31 cellular contexts compared by ENCODE assay signal in genomic region chr2:76713312-76713711, GRCh38.
DNase-seq lines count a peak whose midpoint lies in the region; ATAC-seq, FAIRE-seq and TF ChIP-seq lines count a peak whose summit lies in the region.
"Had no signal": no experiment of that assay in that cellular context is flagged by ENCODE, and none has a peak within 500 bp of the region (broad histone marks: within the 10 kb centered on the region; RNA-seq: fewer than 3 reads in every experiment).

No MANE protein-coding gene starts in this region.

- TF ChIP-seq EP300 in HepG2 (IDR thresholded peaks at IDR 0.05; ENCODE audit: low read depth in 2 of 2, low read length in 2 of 2) (no peak), HepG2 (CRISPR knock-in tag; IDR thresholded peaks at IDR 0.05; ENCODE audit: borderline replicate concordance) (no peak)

- POLR2A ChIA-PET in HepG2 (lab: Yijun Ruan, JAX): no interaction called here

- TF ChIP-seq CTCF in HepG2 (CRISPR knock-in tag; IDR thresholded peaks at IDR 0.05) (no peak), right lobe of liver (IDR thresholded peaks at IDR 0.05) (no peak)

- FAIRE-seq in HepG2 (lab: Jason Lieb, UNC): no peak
- FAIRE-seq: A204.1, A549, D721Med had no signal

- CTCF ChIA-PET in HepG2 (lab: Yijun Ruan, JAX; ENCODE audit: low intra/inter-chr PET ratio, low total read pairs): no interaction called here

- intact Hi-C loops in HepG2 (cut with micrococcal nuclease; ENCODE audit: unreplicated experiment) (no loop called here), right lobe of liver (cut with DNase I) (no loop called here)

- H3K9me3 ChIP-seq in HepG2 (ENCODE audit: low read length): no peaks in the 10 kb centered on the region
- H3K9me3 ChIP-seq in right lobe of liver: no peaks in the 10 kb centered on the region
- H3K9me3 ChIP-seq in Karpas-422 (ENCODE audit: low read length): peaks cover 22% of the 10 kb centered on the region
- H3K9me3 ChIP-seq: BE2C, BLaER1, Caco-2 had no signal

- H2AFZ ChIP-seq in HepG2 (ENCODE audit: low read length) (no peak overlapping the region), Karpas-422 (ENCODE audit: low read length) (no peak overlapping the region)

- no peak overlapping the region for H3K4me2 ChIP-seq in HepG2 (ENCODE audit: low read depth, low read length)
- H3K4me2 ChIP-seq in Karpas-422 (ENCODE audit: low read depth, low read length, poor library complexity, severe bottlenecking): no peak overlapping the region
- H3K4me2 ChIP-seq: A549; BLaER1; BLaER1 treated with 17β-estradiol and CSF1 and Interleukin-3, amounts not matched to agents 10 nM and 100 nM had no signal

- H3K9ac ChIP-seq in HepG2 (ENCODE audit: insufficient read depth, low read depth, low read length) (no peak overlapping the region), Karpas-422 (ENCODE audit: low read length) (no peak overlapping the region)
- H3K9ac ChIP-seq: BLaER1; BLaER1 treated with 17β-estradiol and CSF1 and Interleukin-3, amounts not matched to agents 10 nM and 100 nM had no signal

- in situ Hi-C loops in HepG2 (cut with HindIII; ENCODE audit: extremely low pct_ligation_motif_present, low pct_unique_long_range_greater_than_20kb): no loop called here

- H3K4me1 ChIP-seq in HepG2 (ENCODE audit: insufficient read depth, low read length) (no peaks in the 10 kb centered on the region), right lobe of liver (no peaks in the 10 kb centered on the region), Karpas-422 (ENCODE audit: low read length) (no peaks in the 10 kb centered on the region)
- H3K4me1 ChIP-seq: A549; BE2C; BLaER1; BLaER1 treated with 17β-estradiol and CSF1 and Interleukin-3, amounts not matched to agents 10 nM and 100 nM; Caco-2 had no signal

- TF ChIP-seq POLR2A in HepG2 (IDR thresholded peaks at IDR 0.05; ENCODE audit: insufficient read depth in 1 of 2, low read depth in 2 of 2, low read length in 2 of 2) (no peak), right lobe of liver (IDR thresholded peaks at IDR 0.05) (no peak)

- no peaks in the 10 kb centered on the region for H3K79me2 ChIP-seq in HepG2 (ENCODE audit: insufficient read depth, low read length)
- H3K79me2 ChIP-seq in Karpas-422 (ENCODE audit: low read length): no peaks in the 10 kb centered on the region

- H3K27ac ChIP-seq in HepG2 (ENCODE audit: extremely low read length, insufficient read depth, low read length) (no peak overlapping the region), right lobe of liver (no peak overlapping the region), Karpas-422 (ENCODE audit: low read length) (no peak overlapping the region)
- H3K27ac ChIP-seq: 22Rv1; A549; BLaER1; BLaER1 treated with 17β-estradiol and CSF1 and Interleukin-3, amounts not matched to agents 10 nM and 100 nM; C4-2B had no signal

- H3K27me3 ChIP-seq in HepG2 (ENCODE audit: control insufficient read depth in 1 of 2, insufficient read depth in 2 of 2, low read length in 2 of 2) (no peaks in the 10 kb centered on the region), right lobe of liver (no peaks in the 10 kb centered on the region), Karpas-422 (ENCODE audit: low read length) (no peaks in the 10 kb centered on the region)
- H3K27me3 ChIP-seq: BE2C; BLaER1; BLaER1 treated with 17β-estradiol and CSF1 and Interleukin-3, amounts not matched to agents 10 nM and 100 nM had no signal

- BruUV-seq in HepG2 (replicated peaks; lab: Mats Ljungman, UMichigan): no TSS peak

- no peak for DNase-seq in HepG2 (ENCODE audit: low spot score)
- DNase-seq in right lobe of liver: no peak
- peak; percentile 30 for DNase-seq in Karpas-422
- no peak for DNase-seq in cerebellar cortex (ENCODE audit: low spot score)
- DNase-seq: 8988T; ACHN; AML-193; BE2C; C1 segment of cervical spinal cord; Caco-2; Calu3; CD4-positive, alpha-beta memory T cell; CD4-positive, alpha-beta T cell; CD4-positive, CD25-positive, alpha-beta regulatory T cell; CD8-positive, alpha-beta memory T cell; CD8-positive, alpha-beta T cell; COR-L47; DMS 273 treated with DMSO at 0.1 percent for 48 hours; DMS153; DMS53; DMS79; DMS79 treated with DMSO at 0.1 percent for 48 hours; DND-41; EL had no signal

- H3K9me2 ChIP-seq in Karpas-422 (replicated peaks; ENCODE audit: insufficient read depth, low read length): no peaks in the 10 kb centered on the region

- H3K36me3 ChIP-seq in HepG2 (replicated peaks in 1 of 2; ENCODE audit: control insufficient read depth in 1 of 2, insufficient read depth in 2 of 2, low read length in 2 of 2): no peaks in the 10 kb centered on the region
- H3K36me3 ChIP-seq in right lobe of liver: no peaks in the 10 kb centered on the region
- H3K36me3 ChIP-seq in Karpas-422 (ENCODE audit: insufficient read depth, low read length): no peaks in the 10 kb centered on the region
- H3K36me3 ChIP-seq: BE2C; BLaER1; BLaER1 treated with 17β-estradiol and CSF1 and Interleukin-3, amounts not matched to agents 10 nM and 100 nM had no signal

- TF ChIP-seq RAD21 in HepG2 (CRISPR knock-in tag; IDR thresholded peaks at IDR 0.05): no peak

- ATAC-seq in HepG2: no peak
- no peak for ATAC-seq in right lobe of liver
- ATAC-seq: A549; CD8-positive, alpha-beta T cell had no signal

- 2% methylated on average over 3 of the region's 3 CpGs for WGBS in HepG2 (ENCODE audit: low lambda C conversion rate)
- WGBS in right lobe of liver (ENCODE audit: insufficient coverage, low coverage, low lambda C conversion rate, missing lambda C conversion rate): 49% methylated on average over 3 of the region's 3 CpGs

- H3K4me3 ChIP-seq in HepG2 (replicated peaks in 1 of 3; ENCODE audit: insufficient read depth in 1 of 3, low read depth in 2 of 3, low read length in 3 of 3) (no peak overlapping the region), right lobe of liver (no peak overlapping the region), Karpas-422 (ENCODE audit: low read length) (no peak overlapping the region)
- H3K4me3 ChIP-seq: A549; BLaER1; BLaER1 treated with 17β-estradiol and CSF1 and Interleukin-3, amounts not matched to agents 10 nM and 100 nM had no signal

- H4K20me1 ChIP-seq in HepG2 (ENCODE audit: insufficient read depth, low read length) (no peaks in the 10 kb centered on the region), Karpas-422 (ENCODE audit: insufficient read depth, low read depth, low read length) (no peaks in the 10 kb centered on the region)
- H4K20me1 ChIP-seq: BLaER1; BLaER1 treated with 17β-estradiol and CSF1 and Interleukin-3, amounts not matched to agents 10 nM and 100 nM had no signal

TF ChIP-seq in HepG2, 621 proteins besides CTCF, POLR2A, EP300 and RAD21:
- TF ChIP-seq MIER3 (CRISPR knock-in tag; IDR thresholded peaks at IDR 0.05; ENCODE audit: borderline replicate concordance) (no peak), SAP130 (CRISPR knock-in tag; IDR thresholded peaks at IDR 0.05; ENCODE audit: low read depth) (no peak), MNT (IDR thresholded peaks at IDR 0.05) (peak; percentile 91), CEBPG (CRISPR knock-in tag; IDR thresholded peaks at IDR 0.05) (no peak), ZNF230 (CRISPR knock-in tag; IDR thresholded peaks at IDR 0.05) (no peak), NR2F1 (CRISPR knock-in tag; IDR thresholded peaks at IDR 0.05) (no peak), CHCHD3 (CRISPR knock-in tag; IDR thresholded peaks at IDR 0.05) (no peak), ZNF792 (CRISPR knock-in tag; IDR thresholded peaks at IDR 0.05) (no peak)
